ENCODE assay signal across 17 cellular contexts in the genomic region with DNA sequence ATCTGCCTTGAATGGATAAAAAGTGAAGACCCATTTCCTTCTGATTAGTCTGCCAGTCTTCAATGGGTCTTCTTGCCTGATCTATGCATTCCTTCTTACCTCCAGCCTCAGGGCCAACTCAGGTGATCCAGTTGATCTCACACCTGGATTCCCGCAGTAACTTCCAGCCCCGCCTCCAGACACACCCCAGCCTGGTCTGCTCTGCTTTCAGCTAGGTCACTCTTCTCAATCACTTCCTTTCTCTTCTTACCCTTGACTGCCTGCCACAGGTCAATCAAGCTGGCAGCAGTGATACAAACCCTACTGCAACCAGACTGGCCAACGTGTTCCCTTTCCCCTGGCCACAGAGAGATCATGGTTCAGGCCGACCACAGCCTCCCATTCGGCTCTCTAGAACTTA.
DNase-seq lines count a peak whose midpoint lies in the region; ATAC-seq, FAIRE-seq and TF ChIP-seq lines count a peak whose summit lies in the region.
"Had no signal": no experiment of that assay in that cellular context is flagged by ENCODE, and none has a peak within 500 bp of the region (broad histone marks: within the 10 kb centered on the region; RNA-seq: fewer than 3 reads in every experiment).

No MANE protein-coding gene starts in this region.

- H3K23ac ChIP-seq in H9 (ENCODE audit: insufficient read length, low read depth, low read length) = no peak overlapping the region

- no peaks in the 10 kb centered on the region for H3K23me2 ChIP-seq in H9 (ENCODE audit: insufficient read length, low read depth, low read length, poor library complexity, severe bottlenecking)

- H3K18ac ChIP-seq in H9 (ENCODE audit: insufficient read length, low read depth, low read length) = no peak overlapping the region

- no peak overlapping the region for H2BK20ac ChIP-seq in H9 (ENCODE audit: low read depth, low read length, poor library complexity, severe bottlenecking)

- no peak overlapping the region for H3K9ac ChIP-seq in H9 (ENCODE audit: extremely low read depth, insufficient read length, low read length)

- no peaks in the 10 kb centered on the region for H3K36me3 Mint-ChIP-seq in H9 (ENCODE audit: insufficient read depth in 1 of 3, low read depth in 3 of 3)
- H3K36me3 Mint-ChIP-seq: CD4-positive, alpha-beta memory T cell had no signal

- H3K14ac ChIP-seq in H9 (ENCODE audit: insufficient read depth, low read length) = no peak overlapping the region

- H4K5ac ChIP-seq in H9 (ENCODE audit: insufficient read length, low read depth, low read length) = no peak overlapping the region

- H3K79me1 ChIP-seq in H9 (ENCODE audit: insufficient read depth, low read depth, low read length, poor library complexity, severe bottlenecking) = no peaks in the 10 kb centered on the region

- H3K27me3 Mint-ChIP-seq in H9 (ENCODE audit: low read depth) = no peaks in the 10 kb centered on the region; the same call in none of the 2 replicates

- no peak overlapping the region for H2BK15ac ChIP-seq in H9 (ENCODE audit: low read depth, low read length)

- no peak overlapping the region for H3K56ac ChIP-seq in H9 (ENCODE audit: insufficient read length, low read depth, low read length)

- ATAC-seq in HG02885 (IDR thresholded peaks at IDR 0.05; ENCODE audit: poor library complexity, unreplicated experiment) = no peak
- ATAC-seq: A549 had no signal

- no peak overlapping the region for H4K91ac ChIP-seq in H9 (ENCODE audit: insufficient read length, low read depth, low read length)

- H2AFZ ChIP-seq in H9 (ENCODE audit: low read length) = no peak overlapping the region

- H3K27ac Mint-ChIP-seq in H9 = no peak overlapping the region
- H3K27ac Mint-ChIP-seq: CD4-positive, alpha-beta memory T cell had no signal

- H4K8ac ChIP-seq in H9 (replicated peaks; ENCODE audit: insufficient read length, low read depth, low read length) = no peak overlapping the region

- peak; percentile 13 for FAIRE-seq in bronchial epithelial cell (lab: Jason Lieb, UNC)
- FAIRE-seq: A549, GM12892, GM19239 had no signal

- H3K4me3 ChIP-seq in bronchial epithelial cell (ENCODE audit: low read depth, low read length) = no peak overlapping the region
- H3K4me3 ChIP-seq: A549 had no signal

- DNase-seq in H9 (peak; percentile 53), bronchial epithelial cell (ENCODE audit: low read depth) (no peak), iPS-NIHi7 (ENCODE audit: extremely low spot score) (peak; percentile 24), NCI-H1930 (lab: John Stamatoyannopoulos, UW) (no peak), NCI-H524 treated with DMSO at 0.1 percent for 48 hours (lab: John Stamatoyannopoulos, UW) (no peak)
- DNase-seq: BE2C; CD4-positive, alpha-beta memory T cell; DMS153; DMS79 treated with DMSO at 0.1 percent for 48 hours; EL; GDM1; IMR-90 had no signal

- H3K4me1 Mint-ChIP-seq in H9 = peaks cover 4 to 7% of the 10 kb centered on the region in 2 experiments
- H3K4me1 Mint-ChIP-seq: CD4-positive, alpha-beta memory T cell had no signal

- H3K27me3 ChIP-seq in H9 (ENCODE audit: insufficient read depth, low read length) (no peaks in the 10 kb centered on the region), bronchial epithelial cell (ENCODE audit: control insufficient read depth, insufficient read depth, low read length) (no peaks in the 10 kb centered on the region)
- H3K27me3 ChIP-seq: BE2C had no signal

- H2AK5ac ChIP-seq in H9 (ENCODE audit: insufficient read length, low read length) = no peak overlapping the region

- no peak overlapping the region for H3K4me2 ChIP-seq in H9 (ENCODE audit: insufficient read depth, insufficient read length, low read length)
- H3K4me2 ChIP-seq: A549 had no signal

- no peaks in the 10 kb centered on the region for H4K20me1 ChIP-seq in H9 (ENCODE audit: control insufficient read depth, insufficient read depth, insufficient read length)

- WGBS in H9 (ENCODE audit: extremely low coverage, insufficient read length, low lambda C conversion rate) = no CpG with 5 or more reads among the region's 5 CpGs

- H3K4ac ChIP-seq in H9 (ENCODE audit: low read depth, low read length) = no peak overlapping the region

- no peak overlapping the region for H3T11ph ChIP-seq in H9 (ENCODE audit: low read length)

- no peaks in the 10 kb centered on the region for H3K4me1 ChIP-seq in H9 (ENCODE audit: insufficient read depth, low read length)
- H3K4me1 ChIP-seq: A549, BE2C had no signal

- H3K36me3 ChIP-seq in bronchial epithelial cell (ENCODE audit: control insufficient read depth, insufficient read depth, low read length) = no peaks in the 10 kb centered on the region
- H3K36me3 ChIP-seq: BE2C had no signal

- H3K9me3 ChIP-seq in H9 (ENCODE audit: control insufficient read depth, low read depth, low read length) = no peaks in the 10 kb centered on the region
- H3K9me3 ChIP-seq: A549, BE2C had no signal

- H3K79me2 ChIP-seq in H9 (ENCODE audit: insufficient read depth, low read length) = no peaks in the 10 kb centered on the region

- no peak overlapping the region for H2BK12ac ChIP-seq in H9 (ENCODE audit: insufficient read length, low read depth, low read length)

- H3K4me3 Mint-ChIP-seq in H9 = no peak overlapping the region
- H3K4me3 Mint-ChIP-seq: CD4-positive, alpha-beta memory T cell had no signal

- TF ChIP-seq CTCF in H9 (conservative IDR thresholded peaks at IDR 0.05) = no peak
- TF ChIP-seq CTCF in bronchial epithelial cell (IDR thresholded peaks at IDR 0.05; ENCODE audit: insufficient read depth, low read length, severe bottlenecking) = no peak

- H3K27ac ChIP-seq in H9 (ENCODE audit: insufficient read length, low read depth, low read length) = no peak overlapping the region
- H3K27ac ChIP-seq: A549, C4-2B had no signal

- peaks cover 0 to 3% of the 10 kb centered on the region in 2 experiments; a peak in 1 of 5 replicates for H3K9me3 Mint-ChIP-seq in H9

- H2BK5ac ChIP-seq in H9 (ENCODE audit: insufficient read length, low read length) = no peak overlapping the region

- no peak overlapping the region for H2BK120ac ChIP-seq in H9 (ENCODE audit: low read depth, low read length, poor library complexity, severe bottlenecking)

Comparison
In these comparisons a context has a peak if more than half of its experiments do, and no peak if none do; other contexts are left out.
1. DNase-seq: peak in H9 (single experiment) and iPS-NIHi7 (single experiment); none in bronchial epithelial cell (single experiment), NCI-H1930 (0 of 2) and NCI-H524 treated with DMSO at 0.1 percent for 48 hours (single experiment).